Comparison of ENCODE assay signal across 12 cellular contexts in genomic region chr3:197718904-197719303, GRCh38. TPM values are rescaled to one million over a fixed set of nuclear protein-coding genes. Genes with fewer than 3 reads are reported as not detected.
A peak's percentile ranks its signal among the peaks of the same experiment; 100 is the strongest.
DNase-seq lines count a peak whose midpoint lies in the region; TF ChIP-seq lines count a peak whose summit lies in the region.
"Had no signal": no experiment of that assay in that cellular context is flagged by ENCODE, and none has a peak within 500 bp of the region (broad histone marks: within the 10 kb centered on the region; RNA-seq: fewer than 3 reads in every experiment).

No MANE protein-coding gene starts in this region.

- no peaks in the 10 kb centered on the region; the same call in 1 of the 2 replicates for H3K27me3 Mint-ChIP-seq in HFFc6 (ENCODE audit: insufficient read depth)
- H3K27me3 Mint-ChIP-seq: stimulated activated naive CD8-positive, alpha-beta T cell treated with anti-CD3 and anti-CD28 coated beads, Interleukin-15, amount 100 ng/mL, for 72 hours had no signal

- peaks cover 9% of the 10 kb centered on the region; the same call in 1 of the 2 replicates for H3K9me3 Mint-ChIP-seq in HFFc6

- no peak overlapping the region for H3K4me2 ChIP-seq in smooth muscle cell

- H3K79me2 ChIP-seq in smooth muscle cell (ENCODE audit: low read depth), result peaks cover 8% of the 10 kb centered on the region

- H3K36me3 ChIP-seq in smooth muscle cell (ENCODE audit: low read depth), result peaks cover 8% of the 10 kb centered on the region
- H3K36me3 ChIP-seq: colonic mucosa, right lobe of liver had no signal

- H3K4me3 Mint-ChIP-seq in HFFc6, result 0 out of 2 replicates have a peak overlapping the region, but pooled peaks have one; percentile 34
- H3K4me3 Mint-ChIP-seq: stimulated activated naive CD8-positive, alpha-beta T cell treated with anti-CD3 and anti-CD28 coated beads, Interleukin-15, amount 100 ng/mL, for 72 hours had no signal

- no peak overlapping the region for H3K4me3 ChIP-seq in fibroblast of villous mesenchyme (ENCODE audit: low read depth, low read length)
- no peak overlapping the region for H3K4me3 ChIP-seq in smooth muscle cell
- H3K4me3 ChIP-seq: colonic mucosa, right lobe of liver, SJCRH30 had no signal

- peak overlapping the region; percentile 64 for H3K9ac ChIP-seq in smooth muscle cell (ENCODE audit: low read depth)

- peaks cover 43% of the 10 kb centered on the region for H3K4me1 Mint-ChIP-seq in HFFc6 (ENCODE audit: low read depth)

- H3K4me1 ChIP-seq in smooth muscle cell (ENCODE audit: low read depth), result no peaks in the 10 kb centered on the region
- H3K4me1 ChIP-seq: colonic mucosa, right lobe of liver, SJCRH30 had no signal

- no peak overlapping the region for H2AFZ ChIP-seq in smooth muscle cell (ENCODE audit: low read depth)

- TF ChIP-seq CTCF in HFFc6 (IDR thresholded peaks at IDR 0.05), result no peak
- TF ChIP-seq CTCF in fibroblast of villous mesenchyme (IDR thresholded peaks at IDR 0.05; ENCODE audit: insufficient read depth, low read depth, low read length), result no peak
- no peak for TF ChIP-seq CTCF in smooth muscle cell (IDR thresholded peaks at IDR 0.05; ENCODE audit: borderline replicate concordance, insufficient read depth, poor library complexity, severe bottlenecking)

- peaks cover 4% of the 10 kb centered on the region for H3K9me3 ChIP-seq in smooth muscle cell (replicated peaks; ENCODE audit: low read depth)
- H3K9me3 ChIP-seq: colonic mucosa, right lobe of liver, SJCRH30 had no signal

- H3K27ac ChIP-seq in smooth muscle cell (ENCODE audit: low read depth), result peak overlapping the region; percentile 89
- H3K27ac ChIP-seq: colonic mucosa, right lobe of liver, SJCRH30 had no signal

- DNase-seq in HFFc6, result peak; percentile 89
- DNase-seq in SW480 (ENCODE audit: low spot score), result peak; percentile 92
- peak; percentile 83 for DNase-seq in fibroblast of villous mesenchyme (ENCODE audit: low read depth)
- DNase-seq in smooth muscle cell (lab: John Stamatoyannopoulos, UW; ENCODE audit: unreplicated experiment), result no peak
- DNase-seq in 8988T, result no peak
- DNase-seq in NCI-H2171 treated with DMSO at 0.1 percent for 48 hours (lab: John Stamatoyannopoulos, UW), result no peak
- DNase-seq in iPS-NIHi7 (ENCODE audit: extremely low spot score), result no peak
- DNase-seq: colonic mucosa; NCI-H1694; right lobe of liver; SJCRH30; stimulated activated naive CD8-positive, alpha-beta T cell treated with anti-CD3 and anti-CD28 coated beads, Interleukin-15, amount 100 ng/mL, for 72 hours had no signal

- H3F3A ChIP-seq in smooth muscle cell (ENCODE audit: low read depth), result no peaks in the 10 kb centered on the region

- H3K36me3 Mint-ChIP-seq in HFFc6 (ENCODE audit: low read depth), result peaks cover 51% of the 10 kb centered on the region

- peak overlapping the region; percentile 96 for H3K27ac Mint-ChIP-seq in HFFc6
- H3K27ac Mint-ChIP-seq: stimulated activated naive CD8-positive, alpha-beta T cell treated with anti-CD3 and anti-CD28 coated beads, Interleukin-15, amount 100 ng/mL, for 72 hours had no signal

- H3K27me3 ChIP-seq in smooth muscle cell (ENCODE audit: low read depth), result no peaks in the 10 kb centered on the region
- H3K27me3 ChIP-seq: colonic mucosa, right lobe of liver, SJCRH30 had no signal

- 69% methylated on average over 8 of the region's 8 CpGs for WGBS in smooth muscle cell (ENCODE audit: low lambda C conversion rate)

- H4K20me1 ChIP-seq in smooth muscle cell (ENCODE audit: low read depth), result no peaks in the 10 kb centered on the region

RNA-seq across cellular contexts. Expression of gene RUBCN, which starts 17.8 kb away (rescaled TPM):
- 10 to 100 TPM; 27.0 to 30.4 (median 29.4) TPM for total RNA-seq in HFFc6 (2021; fragmentation: NEBNext Ultra II Directional; extraction: Animal tissue kit (Norgen Biotek cat#: 25700))
- total RNA-seq in fibroblast of villous mesenchyme (26.4 and 28.1 TPM in 2 replicates), smooth muscle cell (6.0 and 7.5 TPM in 2 replicates)
- polyA plus RNA-seq in smooth muscle cell, result 8.3 and 10.5 TPM in 2 replicates

RNA-seq across cellular contexts. Expression of gene FYTTD1, which starts 30.8 kb away (rescaled TPM):
- total RNA-seq in HFFc6 (2021; fragmentation: NEBNext Ultra II Directional; extraction: Animal tissue kit (Norgen Biotek cat#: 25700)), result 10 to 100 TPM; 53.3 to 71.7 (median 60.9) TPM
- total RNA-seq in fibroblast of villous mesenchyme (43.5 and 58.3 TPM in 2 replicates), smooth muscle cell (32.7 and 78.1 TPM in 2 replicates)
- polyA plus RNA-seq in smooth muscle cell, result 33.2 and 40.7 TPM in 2 replicates

Comparison
In these comparisons a context has a peak if more than half of its experiments do, and no peak if none do; other contexts are left out.
1. DNase-seq: peak in HFFc6 (single experiment), SW480 (single experiment) and fibroblast of villous mesenchyme (single experiment); none in smooth muscle cell (single experiment), 8988T (single experiment), NCI-H2171 treated with DMSO at 0.1 percent for 48 hours (single experiment) and iPS-NIHi7 (single experiment).